Comparison of ENCODE assay signal across 1 cellular context in genomic region chr7:8175929-8176369, GRCh38.
TF ChIP-seq lines count a peak whose summit lies in the region.

No MANE protein-coding gene starts in this region.

TF ChIP-seq in SK-N-SH treated with all-trans-retinoic acid at 6 μM for 48 hours, 23 proteins besides CTCF, POLR2A, EP300 and RAD21 (continued from another document):
- TF ChIP-seq CSRNP3 (CRISPR knock-in tag; IDR thresholded peaks at IDR 0.05), result no peak
- TF ChIP-seq BACH2 (CRISPR knock-in tag; IDR thresholded peaks at IDR 0.05; ENCODE audit: borderline replicate concordance), result no peak
- no peak for TF ChIP-seq PPARA (CRISPR knock-in tag; IDR thresholded peaks at IDR 0.05; ENCODE audit: borderline replicate concordance)
- no peak for TF ChIP-seq TCF4 (CRISPR knock-in tag; IDR thresholded peaks at IDR 0.05; ENCODE audit: borderline replicate concordance)
- TF ChIP-seq CSDC2 (CRISPR knock-in tag; IDR thresholded peaks at IDR 0.05), result no peak
- TF ChIP-seq ZFP30 (CRISPR knock-in tag; IDR thresholded peaks at IDR 0.05), result no peak
